ENCODE assay signal across 8 cellular contexts in genomic region chr3:184727357-184728060, GRCh38. TPM values are rescaled to one million over a fixed set of nuclear protein-coding genes. Genes with fewer than 3 reads are reported as not detected.
A peak's percentile ranks its signal among the peaks of the same experiment; 100 is the strongest.
DNase-seq lines count a peak whose midpoint lies in the region; ATAC-seq, FAIRE-seq and TF ChIP-seq lines count a peak whose summit lies in the region.

No MANE protein-coding gene starts in this region.

- no peaks in the 10 kb centered on the region for H3K4me1 Mint-ChIP-seq in activated T-helper 1 cell treated with anti-CD3 and anti-CD28 coated beads, Interleukin-12 subunit alpha, Interleukin-12 subunit beta, Interleukin-2, Interleukin-4 antibody, amounts not matched to agents 30 ng/mL and 10 ng/mL and 1 ng/mL, durations not matched to agents 14 hours and 24 hours and 36 hours (ENCODE audit: low read depth)

- FAIRE-seq in HTR-8/SVneo (lab: Jason Lieb, UNC): peak; percentile 83

- no peaks in the 10 kb centered on the region for H3K4me1 ChIP-seq in foreskin keratinocyte

- TF ChIP-seq CTCF in foreskin keratinocyte (conservative IDR thresholded peaks at IDR 0.05): peak; percentile 86

- no peaks in the 10 kb centered on the region for H3K27me3 ChIP-seq in foreskin keratinocyte

- intact Hi-C loops in activated T-helper 1 cell treated with anti-CD3 and anti-CD28 coated beads, Interleukin-12 subunit alpha, Interleukin-12 subunit beta, Interleukin-2, Interleukin-4 antibody, amounts not matched to agents 30 ng/mL and 10 ng/mL and 1 ng/mL, durations not matched to agents 14 hours and 24 hours and 36 hours (cut with micrococcal nuclease): loop anchor here (1.0 kb wide), 2 partner anchors 50 to 166 kb away; partner anchors contain the start of gene EPHB3

- H3K27ac ChIP-seq in foreskin keratinocyte: no peak overlapping the region

- DNase-seq in DMS 273 (lab: John Stamatoyannopoulos, UW; ENCODE audit: unreplicated experiment) (peak; percentile 91), HTR-8/SVneo (ENCODE audit: insufficient read length, low spot score) (peak; percentile 86), NOMO-1 treated with dmso at 0.1 percent for 144 hours (lab: John Stamatoyannopoulos, UW; ENCODE audit: unreplicated experiment) (peak; percentile 81), foreskin keratinocyte (peak; percentile 51 to 67), nucleus accumbens (lab: John Stamatoyannopoulos, UW) (peak in 33 of 56 donors; percentile 4 to 69 (median 21)), mesenteric fat pad (ENCODE audit: low spot score) (no peak)
- DNase-seq in activated T-helper 1 cell treated with anti-CD3 and anti-CD28 coated beads, Interleukin-12 subunit alpha, Interleukin-12 subunit beta, Interleukin-2, Interleukin-4 antibody, amounts not matched to agents 30 ng/mL and 10 ng/mL and 1 ng/mL, durations not matched to agents 14 hours and 24 hours and 36 hours (ENCODE audit: low spot score): peak; percentile 8

- no peaks in the 10 kb centered on the region for H3K9me3 Mint-ChIP-seq in activated T-helper 1 cell treated with anti-CD3 and anti-CD28 coated beads, Interleukin-12 subunit alpha, Interleukin-12 subunit beta, Interleukin-2, Interleukin-4 antibody, amounts not matched to agents 30 ng/mL and 10 ng/mL and 1 ng/mL, durations not matched to agents 14 hours and 24 hours and 36 hours

- ATAC-seq in foreskin keratinocyte: peak; percentile 84
- ATAC-seq in GM19035 (IDR thresholded peaks at IDR 0.05; ENCODE audit: unreplicated experiment): no peak

- no peak overlapping the region for H3K4me3 Mint-ChIP-seq in activated T-helper 1 cell treated with anti-CD3 and anti-CD28 coated beads, Interleukin-12 subunit alpha, Interleukin-12 subunit beta, Interleukin-2, Interleukin-4 antibody, amounts not matched to agents 30 ng/mL and 10 ng/mL and 1 ng/mL, durations not matched to agents 14 hours and 24 hours and 36 hours

- H3K27me3 Mint-ChIP-seq in activated T-helper 1 cell treated with anti-CD3 and anti-CD28 coated beads, Interleukin-12 subunit alpha, Interleukin-12 subunit beta, Interleukin-2, Interleukin-4 antibody, amounts not matched to agents 30 ng/mL and 10 ng/mL and 1 ng/mL, durations not matched to agents 14 hours and 24 hours and 36 hours (ENCODE audit: insufficient read depth): peaks cover 40% of the 10 kb centered on the region

- no peaks in the 10 kb centered on the region for H3K36me3 Mint-ChIP-seq in activated T-helper 1 cell treated with anti-CD3 and anti-CD28 coated beads, Interleukin-12 subunit alpha, Interleukin-12 subunit beta, Interleukin-2, Interleukin-4 antibody, amounts not matched to agents 30 ng/mL and 10 ng/mL and 1 ng/mL, durations not matched to agents 14 hours and 24 hours and 36 hours (ENCODE audit: low read depth)

- H3K27ac Mint-ChIP-seq in activated T-helper 1 cell treated with anti-CD3 and anti-CD28 coated beads, Interleukin-12 subunit alpha, Interleukin-12 subunit beta, Interleukin-2, Interleukin-4 antibody, amounts not matched to agents 30 ng/mL and 10 ng/mL and 1 ng/mL, durations not matched to agents 14 hours and 24 hours and 36 hours: no peak overlapping the region

RNA-seq across cellular contexts. Expression of gene MAGEF1, which starts 15.6 kb away (rescaled TPM):
- total RNA-seq in activated T-helper 1 cell treated with anti-CD3 and anti-CD28 coated beads, Interleukin-12 subunit alpha, Interleukin-12 subunit beta, Interleukin-2, Interleukin-4 antibody, amounts not matched to agents 30 ng/mL and 10 ng/mL and 1 ng/mL, durations not matched to agents 14 hours and 24 hours and 36 hours: 16.0 and 17.3 TPM in 2 replicates
- total RNA-seq in foreskin keratinocyte (18.4 and 19.1 TPM in 2 replicates), mesenteric fat pad (18.9 TPM)
- polyA plus RNA-seq in foreskin keratinocyte: 17.0 and 19.1 TPM in 2 replicates
